In genomic region chr1:31667065-31667785, GRCh38 we compare ENCODE assay signal across 1 cellular context.
TF ChIP-seq lines count a peak whose summit lies in the region.

No MANE protein-coding gene starts in this region.

TF ChIP-seq in A549, 52 proteins besides CTCF, POLR2A, EP300 and RAD21:
- TF ChIP-seq HOXA7 (CRISPR knock-in tag; IDR thresholded peaks at IDR 0.05): no peak
- no peak for TF ChIP-seq MAX (IDR thresholded peaks at IDR 0.05)
- no peak for TF ChIP-seq SREBF2 (IDR thresholded peaks at IDR 0.05)
- TF ChIP-seq CBX2 (IDR thresholded peaks at IDR 0.05; ENCODE audit: borderline replicate concordance, low read depth): no peak
TF ChIP-seq in A549: peak in this region for 0.
